In the genomic region with DNA sequence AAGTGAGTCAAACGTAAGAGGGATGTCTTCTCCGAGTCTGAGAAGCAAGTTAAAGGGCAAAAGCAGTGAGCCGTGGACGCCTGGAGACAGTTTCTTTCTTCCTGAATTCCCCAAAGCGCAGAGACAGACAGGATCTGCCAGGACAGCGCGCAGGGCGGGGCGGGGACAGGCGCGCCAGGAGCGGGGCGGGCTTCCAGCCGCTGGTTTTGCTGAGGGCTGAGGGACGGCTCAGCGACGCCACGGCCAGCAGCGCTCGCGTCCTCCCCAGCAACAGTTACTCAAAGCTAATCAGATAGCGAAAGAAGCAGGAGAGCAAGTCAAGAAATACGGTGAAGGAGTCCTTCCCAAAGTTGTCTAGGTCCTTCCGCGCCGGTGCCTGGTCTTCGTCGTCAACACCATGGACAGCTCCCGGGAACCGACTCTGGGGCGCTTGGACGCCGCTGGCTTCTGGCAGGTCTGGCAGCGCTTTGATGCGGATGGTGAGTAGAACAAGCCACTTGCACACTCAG, we compare ENCODE assay signal across 9 cellular contexts. TPM values are rescaled to one million over a fixed set of nuclear protein-coding genes. Genes with fewer than 3 reads are reported as not detected.
A peak's percentile ranks its signal among the peaks of the same experiment; 100 is the strongest.
DNase-seq lines count a peak whose midpoint lies in the region; ATAC-seq and TF ChIP-seq lines count a peak whose summit lies in the region.
"Had no signal": no experiment of that assay in that cellular context is flagged by ENCODE, and none has a peak within 500 bp of the region (broad histone marks: within the 10 kb centered on the region; RNA-seq: fewer than 3 reads in every experiment).

A gene with protein sequence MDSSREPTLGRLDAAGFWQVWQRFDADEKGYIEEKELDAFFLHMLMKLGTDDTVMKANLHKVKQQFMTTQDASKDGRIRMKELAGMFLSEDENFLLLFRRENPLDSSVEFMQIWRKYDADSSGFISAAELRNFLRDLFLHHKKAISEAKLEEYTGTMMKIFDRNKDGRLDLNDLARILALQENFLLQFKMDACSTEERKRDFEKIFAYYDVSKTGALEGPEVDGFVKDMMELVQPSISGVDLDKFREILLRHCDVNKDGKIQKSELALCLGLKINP (plus strand): TSS at position 209 of the 509 bp plus-strand sequence. CDS start 189 bp downstream, at position 398.

- no peak for TF ChIP-seq CTCF in glutamatergic neuron (IDR thresholded peaks at IDR 0.05; ENCODE audit: partially characterized antibody, unreplicated experiment)
- no peak for TF ChIP-seq CTCF in ovary (IDR thresholded peaks at IDR 0.05)

- no peak for ATAC-seq in HG03439 (IDR thresholded peaks at IDR 0.05; ENCODE audit: unreplicated experiment)
- ATAC-seq in HG02884 (IDR thresholded peaks at IDR 0.05; ENCODE audit: unreplicated experiment) = no peak

- H3K4me3 Mint-ChIP-seq in glutamatergic neuron (ENCODE audit: unreplicated experiment) = peak within 1 kb of the TSS; percentile 84
- H3K4me3 Mint-ChIP-seq: IgD-negative memory B cell had no signal

- intact Hi-C loops in ovary (cut with DNase I) = no loop called here

- WGBS in ovary, 3 donors = 2% methylated on average over 34 to 35 of the region's 35 CpGs

- H3K4me1 Mint-ChIP-seq in glutamatergic neuron (ENCODE audit: low read depth, unreplicated experiment) = peaks cover 8% of the 10 kb centered on the region

- TF ChIP-seq POLR2A in ovary (IDR thresholded peaks at IDR 0.05) = no peak

- TF ChIP-seq EP300 in ovary (IDR thresholded peaks at IDR 0.05) = no peak

- no peak within 1 kb of the TSS for H3K4me3 ChIP-seq in ovary

- no peaks in the 10 kb centered on the region for H3K36me3 ChIP-seq in ovary

- peak; percentile 84 for DNase-seq in GM03348 (ENCODE audit: low spot score)
- DNase-seq in NCI-H2171 treated with DMSO at 0.1 percent for 48 hours (lab: John Stamatoyannopoulos, UW) = peak; percentile 29
- peak; percentile 64 to 65 for DNase-seq in activated T-cell treated with anti-CD3 and anti-CD28 coated beads, Interleukin-2, amount 50 U/mL, for 48 hours
- peak; percentile 74 for DNase-seq in glutamatergic neuron
- DNase-seq in ovary = peak; percentile 23 to 73 (median 60)
- DNase-seq in cerebellar nuclear complex (lab: John Stamatoyannopoulos, UW) = no peak

- H3K9me3 ChIP-seq in ovary = no peaks in the 10 kb centered on the region

- peaks cover 5% of the 10 kb centered on the region for H3K9me3 Mint-ChIP-seq in glutamatergic neuron (ENCODE audit: unreplicated experiment)

- H3K4me1 ChIP-seq in ovary (ENCODE audit: insufficient read depth) = no peaks in the 10 kb centered on the region

- no peak within 1 kb of the TSS for H3K27ac ChIP-seq in ovary

- H3K27ac Mint-ChIP-seq in glutamatergic neuron (ENCODE audit: unreplicated experiment) = no peak within 1 kb of the TSS
- H3K27ac Mint-ChIP-seq: IgD-negative memory B cell had no signal

- no peaks in the 10 kb centered on the region for H3K27me3 Mint-ChIP-seq in glutamatergic neuron (ENCODE audit: unreplicated experiment)

- no peaks in the 10 kb centered on the region for H3K36me3 Mint-ChIP-seq in glutamatergic neuron (ENCODE audit: unreplicated experiment)
- H3K36me3 Mint-ChIP-seq: IgD-negative memory B cell had no signal

- H3K27me3 ChIP-seq in ovary = no peaks in the 10 kb centered on the region

RNA-seq across cellular contexts. Expression of the gene that starts here (rescaled TPM):
- total RNA-seq in glutamatergic neuron (ENCODE audit: unreplicated experiment) = 1.2 TPM
- total RNA-seq in ovary = 1 to 10 TPM in 1 of 7 donors, under 1 TPM in 1, not detected in 5; 0.23 to 1.8 TPM
- polyA plus RNA-seq in ovary = under 1 TPM; 0.08 to 0.33 TPM
- polyA plus RNA-seq: IgD-negative memory B cell had no signal

Comparison
In these comparisons a context has a peak if more than half of its experiments do, and no peak if none do; other contexts are left out.
1. DNase-seq: peak in GM03348 (single experiment), NCI-H2171 treated with DMSO at 0.1 percent for 48 hours (single experiment), activated T-cell treated with anti-CD3 and anti-CD28 coated beads, Interleukin-2, amount 50 U/mL, for 48 hours (2 of 2), glutamatergic neuron (single experiment) and ovary (5 of 5); none in cerebellar nuclear complex (0 of 2).